1 cellular context compared by ENCODE assay signal in the genomic region with DNA sequence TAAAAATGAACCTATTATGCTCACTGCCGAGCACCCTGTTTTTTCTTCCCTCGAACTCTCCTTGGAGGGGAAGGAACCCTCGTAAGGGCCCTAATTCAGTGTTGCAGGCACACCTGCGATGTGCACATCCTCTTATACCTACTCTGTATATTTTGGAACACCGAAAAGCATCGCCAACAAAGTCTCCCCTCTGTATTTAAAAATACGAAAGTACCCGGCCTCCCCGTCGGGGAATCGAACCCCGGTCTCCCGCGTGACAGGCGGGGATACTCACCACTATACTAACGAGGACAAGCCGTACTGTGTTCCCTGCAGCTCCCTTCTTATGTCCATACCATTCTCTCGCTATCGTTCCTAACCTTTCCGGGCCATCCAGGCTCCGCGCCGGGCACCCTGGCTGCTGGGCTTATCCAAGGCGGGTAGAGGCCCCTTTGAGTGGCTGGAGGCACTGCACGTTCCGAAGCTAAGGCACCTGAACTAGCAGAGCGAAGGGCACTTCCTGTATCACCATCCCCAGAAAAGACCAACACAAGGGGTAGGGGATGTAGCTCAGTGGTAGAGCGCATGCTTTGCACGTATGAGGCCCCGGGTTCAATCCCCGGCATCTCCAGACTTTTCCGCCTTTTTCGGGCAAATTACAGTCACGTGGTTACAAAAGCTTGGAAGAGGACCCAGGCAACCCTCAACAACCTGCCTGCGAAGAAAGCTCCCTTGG.
A peak's percentile ranks its signal among the peaks of the same experiment; 100 is the strongest.
TF ChIP-seq lines count a peak whose summit lies in the region.

No MANE protein-coding gene starts in this region.

TF ChIP-seq in HEK293, 187 proteins besides CTCF, POLR2A, EP300 and RAD21 (continued from another document and continues in another):
- peak; percentile 98 for TF ChIP-seq ZBTB20 (tag by site-specific recombination; IDR thresholded peaks at IDR 0.05)
- peak; percentile 71; the same call in 1 of the 2 replicates for TF ChIP-seq ZNF777 (tag by site-specific recombination; IDR thresholded peaks at IDR 0.05; ENCODE audit: borderline replicate concordance)
- TF ChIP-seq, protein P1, sequence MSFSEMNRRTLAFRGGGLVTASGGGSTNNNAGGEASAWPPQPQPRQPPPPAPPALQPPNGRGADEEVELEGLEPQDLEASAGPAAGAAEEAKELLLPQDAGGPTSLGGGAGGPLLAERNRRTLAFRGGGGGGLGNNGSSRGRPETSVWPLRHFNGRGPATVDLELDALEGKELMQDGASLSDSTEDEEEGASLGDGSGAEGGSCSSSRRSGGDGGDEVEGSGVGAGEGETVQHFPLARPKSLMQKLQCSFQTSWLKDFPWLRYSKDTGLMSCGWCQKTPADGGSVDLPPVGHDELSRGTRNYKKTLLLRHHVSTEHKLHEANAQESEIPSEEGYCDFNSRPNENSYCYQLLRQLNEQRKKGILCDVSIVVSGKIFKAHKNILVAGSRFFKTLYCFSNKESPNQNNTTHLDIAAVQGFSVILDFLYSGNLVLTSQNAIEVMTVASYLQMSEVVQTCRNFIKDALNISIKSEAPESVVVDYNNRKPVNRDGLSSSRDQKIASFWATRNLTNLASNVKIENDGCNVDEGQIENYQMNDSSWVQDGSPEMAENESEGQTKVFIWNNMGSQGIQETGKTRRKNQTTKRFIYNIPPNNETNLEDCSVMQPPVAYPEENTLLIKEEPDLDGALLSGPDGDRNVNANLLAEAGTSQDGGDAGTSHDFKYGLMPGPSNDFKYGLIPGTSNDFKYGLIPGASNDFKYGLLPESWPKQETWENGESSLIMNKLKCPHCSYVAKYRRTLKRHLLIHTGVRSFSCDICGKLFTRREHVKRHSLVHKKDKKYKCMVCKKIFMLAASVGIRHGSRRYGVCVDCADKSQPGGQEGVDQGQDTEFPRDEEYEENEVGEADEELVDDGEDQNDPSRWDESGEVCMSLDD (tag by site-specific recombination; IDR thresholded peaks at IDR 0.05) = peak; percentile 92
- no peak for TF ChIP-seq ZNF791 (tag by site-specific recombination; IDR thresholded peaks at IDR 0.05)
- TF ChIP-seq, protein P2, sequence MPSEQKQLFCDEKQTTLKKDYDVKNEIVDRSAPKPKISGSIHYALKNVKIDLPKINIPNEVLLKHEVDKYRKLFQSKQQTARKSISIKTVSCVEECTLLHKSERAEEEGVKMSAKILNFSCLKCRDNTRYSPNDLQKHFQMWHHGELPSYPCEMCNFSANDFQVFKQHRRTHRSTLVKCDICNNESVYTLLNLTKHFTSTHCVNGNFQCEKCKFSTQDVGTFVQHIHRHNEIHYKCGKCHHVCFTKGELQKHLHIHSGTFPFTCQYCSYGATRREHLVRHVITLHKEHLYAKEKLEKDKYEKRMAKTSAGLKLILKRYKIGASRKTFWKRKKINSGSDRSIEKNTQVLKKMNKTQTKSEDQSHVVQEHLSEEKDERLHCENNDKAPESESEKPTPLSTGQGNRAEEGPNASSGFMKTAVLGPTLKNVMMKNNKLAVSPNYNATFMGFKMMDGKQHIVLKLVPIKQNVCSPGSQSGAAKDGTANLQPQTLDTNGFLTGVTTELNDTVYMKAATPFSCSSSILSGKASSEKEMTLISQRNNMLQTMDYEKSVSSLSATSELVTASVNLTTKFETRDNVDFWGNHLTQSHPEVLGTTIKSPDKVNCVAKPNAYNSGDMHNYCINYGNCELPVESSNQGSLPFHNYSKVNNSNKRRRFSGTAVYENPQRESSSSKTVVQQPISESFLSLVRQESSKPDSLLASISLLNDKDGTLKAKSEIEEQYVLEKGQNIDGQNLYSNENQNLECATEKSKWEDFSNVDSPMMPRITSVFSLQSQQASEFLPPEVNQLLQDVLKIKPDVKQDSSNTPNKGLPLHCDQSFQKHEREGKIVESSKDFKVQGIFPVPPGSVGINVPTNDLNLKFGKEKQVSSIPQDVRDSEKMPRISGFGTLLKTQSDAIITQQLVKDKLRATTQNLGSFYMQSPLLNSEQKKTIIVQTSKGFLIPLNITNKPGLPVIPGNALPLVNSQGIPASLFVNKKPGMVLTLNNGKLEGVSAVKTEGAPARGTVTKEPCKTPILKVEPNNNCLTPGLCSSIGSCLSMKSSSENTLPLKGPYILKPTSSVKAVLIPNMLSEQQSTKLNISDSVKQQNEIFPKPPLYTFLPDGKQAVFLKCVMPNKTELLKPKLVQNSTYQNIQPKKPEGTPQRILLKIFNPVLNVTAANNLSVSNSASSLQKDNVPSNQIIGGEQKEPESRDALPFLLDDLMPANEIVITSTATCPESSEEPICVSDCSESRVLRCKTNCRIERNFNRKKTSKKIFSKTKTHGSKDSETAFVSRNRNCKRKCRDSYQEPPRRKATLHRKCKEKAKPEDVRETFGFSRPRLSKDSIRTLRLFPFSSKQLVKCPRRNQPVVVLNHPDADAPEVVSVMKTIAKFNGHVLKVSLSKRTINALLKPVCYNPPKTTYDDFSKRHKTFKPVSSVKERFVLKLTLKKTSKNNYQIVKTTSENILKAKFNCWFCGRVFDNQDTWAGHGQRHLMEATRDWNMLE (tag by site-specific recombination; conservative IDR thresholded peaks at IDR 0.05; ENCODE audit: low read depth) = no peak; the same call in 1 of the 2 replicates
- TF ChIP-seq ZNF202 (tag by site-specific recombination; IDR thresholded peaks at IDR 0.05; ENCODE audit: borderline replicate concordance) = no peak
- TF ChIP-seq ZNF555 (tag by site-specific recombination; conservative IDR thresholded peaks at IDR 0.05) = no peak
- no peak for TF ChIP-seq ZNF544 (tag by site-specific recombination; IDR thresholded peaks at IDR 0.05)
- TF ChIP-seq, protein P3, sequence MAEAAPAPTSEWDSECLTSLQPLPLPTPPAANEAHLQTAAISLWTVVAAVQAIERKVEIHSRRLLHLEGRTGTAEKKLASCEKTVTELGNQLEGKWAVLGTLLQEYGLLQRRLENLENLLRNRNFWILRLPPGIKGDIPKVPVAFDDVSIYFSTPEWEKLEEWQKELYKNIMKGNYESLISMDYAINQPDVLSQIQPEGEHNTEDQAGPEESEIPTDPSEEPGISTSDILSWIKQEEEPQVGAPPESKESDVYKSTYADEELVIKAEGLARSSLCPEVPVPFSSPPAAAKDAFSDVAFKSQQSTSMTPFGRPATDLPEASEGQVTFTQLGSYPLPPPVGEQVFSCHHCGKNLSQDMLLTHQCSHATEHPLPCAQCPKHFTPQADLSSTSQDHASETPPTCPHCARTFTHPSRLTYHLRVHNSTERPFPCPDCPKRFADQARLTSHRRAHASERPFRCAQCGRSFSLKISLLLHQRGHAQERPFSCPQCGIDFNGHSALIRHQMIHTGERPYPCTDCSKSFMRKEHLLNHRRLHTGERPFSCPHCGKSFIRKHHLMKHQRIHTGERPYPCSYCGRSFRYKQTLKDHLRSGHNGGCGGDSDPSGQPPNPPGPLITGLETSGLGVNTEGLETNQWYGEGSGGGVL (tag by site-specific recombination; IDR thresholded peaks at IDR 0.05) = no peak; the same call in 1 of the 2 replicates
- TF ChIP-seq, protein P4, sequence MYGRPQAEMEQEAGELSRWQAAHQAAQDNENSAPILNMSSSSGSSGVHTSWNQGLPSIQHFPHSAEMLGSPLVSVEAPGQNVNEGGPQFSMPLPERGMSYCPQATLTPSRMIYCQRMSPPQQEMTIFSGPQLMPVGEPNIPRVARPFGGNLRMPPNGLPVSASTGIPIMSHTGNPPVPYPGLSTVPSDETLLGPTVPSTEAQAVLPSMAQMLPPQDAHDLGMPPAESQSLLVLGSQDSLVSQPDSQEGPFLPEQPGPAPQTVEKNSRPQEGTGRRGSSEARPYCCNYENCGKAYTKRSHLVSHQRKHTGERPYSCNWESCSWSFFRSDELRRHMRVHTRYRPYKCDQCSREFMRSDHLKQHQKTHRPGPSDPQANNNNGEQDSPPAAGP (tag by site-specific recombination; IDR thresholded peaks at IDR 0.05) = peak; percentile 94
- no peak; the same call in none of the 2 replicates for TF ChIP-seq ZBTB7A (tag by site-specific recombination; IDR thresholded peaks at IDR 0.05; ENCODE audit: low read depth)
- peak; percentile 78; the same call in 1 of the 2 replicates for TF ChIP-seq SALL2 (tag by site-specific recombination; IDR thresholded peaks at IDR 0.05; ENCODE audit: borderline replicate concordance)
- peak; percentile 84 for TF ChIP-seq ZNF10 (tag by site-specific recombination; IDR thresholded peaks at IDR 0.05)
- no peak for TF ChIP-seq ZNF23 (tag by site-specific recombination; IDR thresholded peaks at IDR 0.05; ENCODE audit: borderline replicate concordance)
- TF ChIP-seq TCF7L2 (IDR thresholded peaks at IDR 0.05; ENCODE audit: borderline replicate concordance, low read depth, low read length) = no peak
- peak; percentile 82; the same call in 1 of the 2 replicates for TF ChIP-seq ZNF660 (tag by site-specific recombination; IDR thresholded peaks at IDR 0.05)
- peak; percentile 76 for TF ChIP-seq ZNF843 (tag by site-specific recombination; IDR thresholded peaks at IDR 0.05)
- TF ChIP-seq ZNF155 (tag by site-specific recombination; IDR thresholded peaks at IDR 0.05) = no peak
- TF ChIP-seq SP3 (tag by site-specific recombination; IDR thresholded peaks at IDR 0.05) = peak; percentile 32; the same call in 1 of the 2 replicates
- TF ChIP-seq, protein P5, sequence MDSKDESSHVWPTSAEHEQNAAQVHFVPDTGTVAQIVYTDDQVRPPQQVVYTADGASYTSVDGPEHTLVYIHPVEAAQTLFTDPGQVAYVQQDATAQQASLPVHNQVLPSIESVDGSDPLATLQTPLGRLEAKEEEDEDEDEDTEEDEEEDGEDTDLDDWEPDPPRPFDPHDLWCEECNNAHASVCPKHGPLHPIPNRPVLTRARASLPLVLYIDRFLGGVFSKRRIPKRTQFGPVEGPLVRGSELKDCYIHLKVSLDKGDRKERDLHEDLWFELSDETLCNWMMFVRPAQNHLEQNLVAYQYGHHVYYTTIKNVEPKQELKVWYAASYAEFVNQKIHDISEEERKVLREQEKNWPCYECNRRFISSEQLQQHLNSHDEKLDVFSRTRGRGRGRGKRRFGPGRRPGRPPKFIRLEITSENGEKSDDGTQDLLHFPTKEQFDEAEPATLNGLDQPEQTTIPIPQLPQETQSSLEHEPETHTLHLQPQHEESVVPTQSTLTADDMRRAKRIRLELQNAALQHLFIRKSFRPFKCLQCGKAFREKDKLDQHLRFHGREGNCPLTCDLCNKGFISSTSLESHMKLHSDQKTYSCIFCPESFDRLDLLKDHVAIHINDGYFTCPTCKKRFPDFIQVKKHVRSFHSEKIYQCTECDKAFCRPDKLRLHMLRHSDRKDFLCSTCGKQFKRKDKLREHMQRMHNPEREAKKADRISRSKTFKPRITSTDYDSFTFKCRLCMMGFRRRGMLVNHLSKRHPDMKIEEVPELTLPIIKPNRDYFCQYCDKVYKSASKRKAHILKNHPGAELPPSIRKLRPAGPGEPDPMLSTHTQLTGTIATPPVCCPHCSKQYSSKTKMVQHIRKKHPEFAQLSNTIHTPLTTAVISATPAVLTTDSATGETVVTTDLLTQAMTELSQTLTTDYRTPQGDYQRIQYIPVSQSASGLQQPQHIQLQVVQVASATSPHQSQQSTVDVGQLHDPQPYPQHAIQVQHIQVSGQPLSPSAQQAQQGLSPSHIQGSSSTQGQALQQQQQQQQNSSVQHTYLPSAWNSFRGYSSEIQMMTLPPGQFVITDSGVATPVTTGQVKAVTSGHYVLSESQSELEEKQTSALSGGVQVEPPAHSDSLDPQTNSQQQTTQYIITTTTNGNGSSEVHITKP (tag by site-specific recombination; IDR thresholded peaks at IDR 0.05) = no peak
- TF ChIP-seq ZBTB48 (tag by site-specific recombination; IDR thresholded peaks at IDR 0.05) = peak; percentile 98
- peak; percentile 91 for TF ChIP-seq GLIS1 (tag by site-specific recombination; IDR thresholded peaks at IDR 0.05)
- TF ChIP-seq ZNF341 (tag by site-specific recombination; IDR thresholded peaks at IDR 0.05; ENCODE audit: low read depth) = no peak; the same call in 1 of the 2 replicates
- peak; percentile 83 for TF ChIP-seq SP7 (tag by site-specific recombination; IDR thresholded peaks at IDR 0.05)
- TF ChIP-seq ZNF785 (tag by site-specific recombination; IDR thresholded peaks at IDR 0.05) = no peak
- TF ChIP-seq YY1 (tag by site-specific recombination; IDR thresholded peaks at IDR 0.05) = no peak; the same call in none of the 2 replicates
- TF ChIP-seq, protein P6, sequence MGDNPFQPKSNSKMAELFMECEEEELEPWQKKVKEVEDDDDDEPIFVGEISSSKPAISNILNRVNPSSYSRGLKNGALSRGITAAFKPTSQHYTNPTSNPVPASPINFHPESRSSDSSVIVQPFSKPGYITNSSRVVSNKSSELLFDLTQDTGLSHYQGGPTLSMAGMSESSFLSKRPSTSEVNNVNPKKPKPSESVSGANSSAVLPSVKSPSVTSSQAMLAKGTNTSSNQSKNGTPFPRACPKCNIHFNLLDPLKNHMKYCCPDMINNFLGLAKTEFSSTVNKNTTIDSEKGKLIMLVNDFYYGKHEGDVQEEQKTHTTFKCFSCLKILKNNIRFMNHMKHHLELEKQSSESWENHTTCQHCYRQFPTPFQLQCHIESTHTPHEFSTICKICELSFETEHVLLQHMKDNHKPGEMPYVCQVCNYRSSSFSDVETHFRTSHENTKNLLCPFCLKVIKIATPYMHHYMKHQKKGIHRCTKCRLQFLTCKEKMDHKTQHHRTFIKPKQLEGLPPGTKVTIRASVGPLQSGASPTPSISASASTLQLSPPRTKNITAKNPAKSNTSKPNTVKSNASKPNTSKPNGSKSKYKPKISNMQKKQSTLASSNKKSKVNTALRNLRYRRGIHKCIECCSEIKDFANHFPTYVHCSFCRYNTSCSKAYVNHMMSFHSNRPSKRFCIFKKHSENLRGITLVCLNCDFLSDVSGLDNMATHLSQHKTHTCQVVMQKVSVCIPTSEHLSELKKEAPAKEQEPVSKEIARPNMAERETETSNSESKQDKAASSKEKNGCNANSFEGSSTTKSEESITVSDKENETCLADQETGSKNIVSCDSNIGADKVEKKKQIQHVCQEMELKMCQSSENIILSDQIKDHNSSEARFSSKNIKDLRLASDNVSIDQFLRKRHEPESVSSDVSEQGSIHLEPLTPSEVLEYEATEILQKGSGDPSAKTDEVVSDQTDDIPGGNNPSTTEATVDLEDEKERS (tag by site-specific recombination; IDR thresholded peaks at IDR 0.05) = no peak
- TF ChIP-seq ZBTB17 (tag by site-specific recombination; IDR thresholded peaks at IDR 0.05) = peak; percentile 94
- TF ChIP-seq REPIN1 (tag by site-specific recombination; IDR thresholded peaks at IDR 0.05; ENCODE audit: low read depth) = peak; percentile 79; the same call in 1 of the 2 replicates
- TF ChIP-seq, protein P7, sequence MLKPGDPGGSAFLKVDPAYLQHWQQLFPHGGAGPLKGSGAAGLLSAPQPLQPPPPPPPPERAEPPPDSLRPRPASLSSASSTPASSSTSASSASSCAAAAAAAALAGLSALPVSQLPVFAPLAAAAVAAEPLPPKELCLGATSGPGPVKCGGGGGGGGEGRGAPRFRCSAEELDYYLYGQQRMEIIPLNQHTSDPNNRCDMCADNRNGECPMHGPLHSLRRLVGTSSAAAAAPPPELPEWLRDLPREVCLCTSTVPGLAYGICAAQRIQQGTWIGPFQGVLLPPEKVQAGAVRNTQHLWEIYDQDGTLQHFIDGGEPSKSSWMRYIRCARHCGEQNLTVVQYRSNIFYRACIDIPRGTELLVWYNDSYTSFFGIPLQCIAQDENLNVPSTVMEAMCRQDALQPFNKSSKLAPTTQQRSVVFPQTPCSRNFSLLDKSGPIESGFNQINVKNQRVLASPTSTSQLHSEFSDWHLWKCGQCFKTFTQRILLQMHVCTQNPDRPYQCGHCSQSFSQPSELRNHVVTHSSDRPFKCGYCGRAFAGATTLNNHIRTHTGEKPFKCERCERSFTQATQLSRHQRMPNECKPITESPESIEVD (tag by site-specific recombination; IDR thresholded peaks at IDR 0.05) = peak; percentile 67; the same call in 1 of the 2 replicates
- TF ChIP-seq ZNF133 (tag by site-specific recombination; IDR thresholded peaks at IDR 0.05) = no peak; the same call in 1 of the 2 replicates
